8 cellular contexts compared by ENCODE assay signal in the genomic region with DNA sequence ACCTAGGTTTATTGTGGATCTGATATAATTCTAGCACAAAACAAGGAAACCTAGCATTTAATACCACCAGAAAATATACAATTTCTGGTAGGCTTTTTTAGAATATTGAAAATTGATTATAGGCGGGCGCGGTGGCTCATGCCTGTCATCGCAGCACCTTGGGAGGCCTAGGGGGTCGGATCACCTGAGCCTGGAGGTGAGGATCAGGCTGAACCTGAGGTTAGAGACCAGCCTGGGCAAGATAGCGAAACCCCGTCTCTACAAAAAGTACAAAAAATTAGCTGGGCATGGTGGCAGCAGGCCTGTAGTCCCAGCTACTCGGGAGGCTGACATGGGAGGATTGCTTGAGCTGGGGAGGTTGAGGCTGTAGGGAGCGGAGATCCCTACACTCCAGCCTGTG. TPM values are rescaled to one million over a fixed set of nuclear protein-coding genes. Genes with fewer than 3 reads are reported as not detected.
A peak's percentile ranks its signal among the peaks of the same experiment; 100 is the strongest.
DNase-seq lines count a peak whose midpoint lies in the region; ATAC-seq and TF ChIP-seq lines count a peak whose summit lies in the region.

No MANE protein-coding gene starts in this region.

- H3K27me3 Mint-ChIP-seq in nephron progenitor cell (ENCODE audit: low read depth, poor library complexity) = peaks cover 7% of the 10 kb centered on the region

- TF ChIP-seq POLR2A in GM18505 (IDR thresholded peaks at IDR 0.05; ENCODE audit: borderline replicate concordance, extremely low read depth, insufficient read depth, insufficient read length) = no peak

- H3K27ac ChIP-seq in BLaER1 = peak overlapping the region; percentile 98
- peak overlapping the region; percentile 70 for H3K27ac ChIP-seq in ectodermal cell (ENCODE audit: insufficient read depth, low read depth, low read length, poor library complexity, severe bottlenecking)

- H3K4me3 ChIP-seq in BLaER1 (peak overlapping the region; percentile 97), MG63 (peak overlapping the region; percentile 87), ectodermal cell (ENCODE audit: insufficient read depth, low read depth, low read length) (peak overlapping the region; percentile 93)

- TF ChIP-seq CTCF in nephron progenitor cell (IDR thresholded peaks at IDR 0.05) = no peak

- no peaks in the 10 kb centered on the region for H3K9me3 Mint-ChIP-seq in nephron progenitor cell

- H3K27me3 ChIP-seq in BLaER1 (no peaks in the 10 kb centered on the region), MG63 (no peaks in the 10 kb centered on the region), ectodermal cell (ENCODE audit: control insufficient read depth, insufficient read depth, low read length, poor library complexity, severe bottlenecking) (no peaks in the 10 kb centered on the region)

- H3K36me3 Mint-ChIP-seq in nephron progenitor cell (ENCODE audit: low read depth) = peaks cover 7% of the 10 kb centered on the region

- no peak overlapping the region for H3K27ac Mint-ChIP-seq in nephron progenitor cell

- H3K4me1 Mint-ChIP-seq in nephron progenitor cell = peaks cover 40% of the 10 kb centered on the region

- peaks cover 5% of the 10 kb centered on the region; the same call in 1 of the 2 replicates for H3K36me3 ChIP-seq in BLaER1
- H3K36me3 ChIP-seq in MG63 = no peaks in the 10 kb centered on the region; the same call in 1 of the 2 replicates
- H3K36me3 ChIP-seq in ectodermal cell (ENCODE audit: control insufficient read depth, insufficient read depth, low read length) = no peaks in the 10 kb centered on the region

- no peaks in the 10 kb centered on the region for H3K9me3 ChIP-seq in BLaER1
- no peaks in the 10 kb centered on the region for H3K9me3 ChIP-seq in MG63
- no peaks in the 10 kb centered on the region for H3K9me3 ChIP-seq in ectodermal cell (ENCODE audit: control insufficient read depth, low read length)

- H4K20me1 ChIP-seq in BLaER1 = peaks cover 34% of the 10 kb centered on the region

- no peak for ATAC-seq in GM18505 (IDR thresholded peaks at IDR 0.05; ENCODE audit: unreplicated experiment)
- no peak for ATAC-seq in HG02884 (IDR thresholded peaks at IDR 0.05; ENCODE audit: unreplicated experiment)
- ATAC-seq in HG02981 (IDR thresholded peaks at IDR 0.05; ENCODE audit: unreplicated experiment) = no peak

- WGBS in ectodermal cell, 2 experiments = 81 to 82% methylated on average over 9 of the region's 9 CpGs

- H3K9ac ChIP-seq in BLaER1 = peak overlapping the region; percentile 97

- peak overlapping the region; percentile 96 for H3K4me3 Mint-ChIP-seq in nephron progenitor cell

- peak overlapping the region; percentile 97 for H3K4me2 ChIP-seq in BLaER1

- DNase-seq in MG63 = no peak
- no peak for DNase-seq in nephron progenitor cell
- no peak for DNase-seq in NCI-H1436 treated with DMSO at 0.1 percent for 48 hours (lab: John Stamatoyannopoulos, UW)

- H3K4me1 ChIP-seq in BLaER1 (peaks cover 33% of the 10 kb centered on the region), ectodermal cell (ENCODE audit: control insufficient read depth, insufficient read depth, low read length) (peaks cover 14% of the 10 kb centered on the region)

RNA-seq across cellular contexts. Expression of a gene that starts 0.9 kb away (rescaled TPM):
- total RNA-seq in MG63 (2014; rRNA removed; shearing (Covaris generic); ENCODE audit: low replicate concordance) = 65.4 and 84.8 TPM in 2 replicates
- polyA plus RNA-seq in ectodermal cell (2013, experiment 1 of 4) = 61.0 TPM
- 68.4 TPM for polyA plus RNA-seq in ectodermal cell (2013, experiment 2 of 4)
- polyA plus RNA-seq in ectodermal cell (2013, experiment 3 of 4) = 53.2 TPM
- polyA plus RNA-seq in ectodermal cell (2013, experiment 4 of 4) = 56.2 TPM
